14 cellular contexts compared by ENCODE assay signal in the genomic region with DNA sequence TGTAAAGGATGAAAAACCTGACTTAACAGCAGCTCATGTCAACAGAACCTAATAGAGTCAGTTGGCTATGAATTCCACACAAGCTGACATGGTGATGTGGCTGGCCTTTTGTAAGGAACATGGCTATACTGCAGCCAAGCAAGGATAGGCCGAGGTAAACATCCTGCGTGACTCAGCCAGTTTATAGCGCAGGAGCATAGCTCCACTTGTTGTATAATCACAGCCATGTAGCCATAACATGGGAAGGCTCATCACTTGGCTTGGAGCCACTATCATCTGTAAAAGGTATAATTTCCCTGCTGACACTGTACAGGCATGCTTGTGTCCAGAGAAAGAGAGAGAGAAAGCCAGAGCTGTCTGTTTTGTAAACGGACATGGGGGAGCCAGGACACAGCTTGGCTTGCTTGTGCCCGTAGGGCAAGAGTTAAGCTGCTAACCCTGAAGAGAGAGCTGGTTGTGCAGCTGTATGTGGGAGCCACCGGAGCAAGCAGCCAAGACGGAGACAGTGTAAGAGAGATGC.
DNase-seq lines count a peak whose midpoint lies in the region; ATAC-seq and TF ChIP-seq lines count a peak whose summit lies in the region.
"Had no signal": no experiment of that assay in that cellular context is flagged by ENCODE, and none has a peak within 500 bp of the region (broad histone marks: within the 10 kb centered on the region; RNA-seq: fewer than 3 reads in every experiment).

No MANE protein-coding gene starts in this region.

- H3K9me3 Mint-ChIP-seq in H9 = no peaks in the 10 kb centered on the region; a peak in 1 of 5 replicates
- H3K9me3 Mint-ChIP-seq: activated T-helper 17 cell treated with anti-CD3 and anti-CD28 coated beads, Interleukin-2, amount 50 U/mL, for 72 hours; nephron progenitor cell; stimulated activated naive CD8-positive, alpha-beta T cell treated with anti-CD3 and anti-CD28 coated beads, Interleukin-15, amount 100 ng/mL, for 72 hours; WTC11 had no signal

- no peak for ATAC-seq in GM19023 (IDR thresholded peaks at IDR 0.05; ENCODE audit: unreplicated experiment)
- ATAC-seq in GM19395 (IDR thresholded peaks at IDR 0.05; ENCODE audit: unreplicated experiment) = no peak
- ATAC-seq: activated T-helper 17 cell treated with anti-CD3 and anti-CD28 coated beads, Interleukin-2, amount 50 U/mL, for 72 hours; stimulated activated naive CD8-positive, alpha-beta T cell treated with anti-CD3 and anti-CD28 coated beads, Interleukin-15, amount 100 ng/mL, for 72 hours; WTC11 had no signal

- H3K23ac ChIP-seq in mesenchymal stem cell (ENCODE audit: low read length in 2 of 2) (no peak overlapping the region), H9 (ENCODE audit: insufficient read length, low read depth, low read length) (no peak overlapping the region)

- no peak overlapping the region for H3K9ac ChIP-seq in mesenchymal stem cell (ENCODE audit: low read length)
- no peak overlapping the region for H3K9ac ChIP-seq in H9 (ENCODE audit: extremely low read depth, insufficient read length, low read length)

- H2BK5ac ChIP-seq in mesenchymal stem cell (ENCODE audit: low read depth, low read length, poor library complexity, severe bottlenecking) (no peak overlapping the region), H9 (ENCODE audit: insufficient read length, low read length) (no peak overlapping the region)

- H2BK20ac ChIP-seq in H9 (ENCODE audit: low read depth, low read length, poor library complexity, severe bottlenecking) = no peak overlapping the region

- H3K27me3 ChIP-seq in mesenchymal stem cell (ENCODE audit: control insufficient read depth in 1 of 2, insufficient read depth in 1 of 2, low read length in 2 of 2) (peaks cover 0 to 7% of the 10 kb centered on the region in 2 experiments), H9 (ENCODE audit: insufficient read depth, low read length) (no peaks in the 10 kb centered on the region)

- H2AK5ac ChIP-seq in mesenchymal stem cell (ENCODE audit: low read length, severe bottlenecking) (no peak overlapping the region), H9 (ENCODE audit: insufficient read length, low read length) (no peak overlapping the region)

- no peak for TF ChIP-seq CTCF in cardiac fibroblast (IDR thresholded peaks at IDR 0.05; ENCODE audit: low read depth, low read length)
- TF ChIP-seq CTCF in H9 (conservative IDR thresholded peaks at IDR 0.05) = no peak

- H3K27ac ChIP-seq in mesenchymal stem cell (ENCODE audit: low read length, poor library complexity, severe bottlenecking) (no peak overlapping the region), H9 (ENCODE audit: insufficient read length, low read depth, low read length) (no peak overlapping the region)

- H3K18ac ChIP-seq in mesenchymal stem cell (ENCODE audit: low read depth in 1 of 2, low read length in 2 of 2) (peak overlapping the region; percentile 86 to 98), H9 (ENCODE audit: insufficient read length, low read depth, low read length) (no peak overlapping the region)

- no peak overlapping the region for H3K4me3 ChIP-seq in cardiac fibroblast (replicated peaks in 1 of 2; ENCODE audit: low read depth in 2 of 2, low read length in 2 of 2)
- H3K4me3 ChIP-seq in mesenchymal stem cell (ENCODE audit: insufficient read depth in 1 of 2, low read depth in 1 of 2, low read length in 2 of 2) = no peak overlapping the region

- H3K23me2 ChIP-seq in H9 (ENCODE audit: insufficient read length, low read depth, low read length, poor library complexity, severe bottlenecking) = peaks cover 4% of the 10 kb centered on the region

- no peak overlapping the region for H3K56ac ChIP-seq in H9 (ENCODE audit: insufficient read length, low read depth, low read length)

- no peaks in the 10 kb centered on the region for H3K36me3 Mint-ChIP-seq in H9 (ENCODE audit: insufficient read depth in 1 of 3, low read depth in 3 of 3)
- H3K36me3 Mint-ChIP-seq: WTC11 had no signal

- H2AFZ ChIP-seq in mesenchymal stem cell (ENCODE audit: low read depth, low read length) (no peak overlapping the region), H9 (ENCODE audit: low read length) (no peak overlapping the region)

- peaks cover 1% of the 10 kb centered on the region for H3K4me1 ChIP-seq in mesenchymal stem cell (ENCODE audit: control insufficient read depth, insufficient read depth, low read depth, low read length)
- no peaks in the 10 kb centered on the region for H3K4me1 ChIP-seq in H9 (ENCODE audit: insufficient read depth, low read length)

- H3K79me2 ChIP-seq in H9 (ENCODE audit: insufficient read depth, low read length) = no peaks in the 10 kb centered on the region

- peaks cover 12 to 20% of the 10 kb centered on the region in 2 experiments for H3K4me1 Mint-ChIP-seq in H9
- H3K4me1 Mint-ChIP-seq: stimulated activated naive CD8-positive, alpha-beta T cell treated with anti-CD3 and anti-CD28 coated beads, Interleukin-15, amount 100 ng/mL, for 72 hours had no signal

- H4K91ac ChIP-seq in mesenchymal stem cell (ENCODE audit: low read length) = peak overlapping the region; percentile 96
- H4K91ac ChIP-seq in H9 (ENCODE audit: insufficient read length, low read depth, low read length) = no peak overlapping the region

- no peak overlapping the region for H3T11ph ChIP-seq in H9 (ENCODE audit: low read length)

- WGBS in mesenchymal stem cell = 10% methylated on average over 7 of the region's 7 CpGs
- no CpG with 5 or more reads among the region's 7 CpGs for WGBS in H9 (ENCODE audit: extremely low coverage, insufficient read length, low lambda C conversion rate)

- H3K4ac ChIP-seq in mesenchymal stem cell (ENCODE audit: low read depth in 1 of 2, low read length in 2 of 2) (peak overlapping the region; percentile 47 to 92), H9 (ENCODE audit: low read depth, low read length) (no peak overlapping the region)

- no peak overlapping the region for H3K4me3 Mint-ChIP-seq in H9
- H3K4me3 Mint-ChIP-seq: activated T-helper 17 cell treated with anti-CD3 and anti-CD28 coated beads, Interleukin-2, amount 50 U/mL, for 72 hours; nephron progenitor cell; stimulated activated naive CD8-positive, alpha-beta T cell treated with anti-CD3 and anti-CD28 coated beads, Interleukin-15, amount 100 ng/mL, for 72 hours; WTC11 had no signal

- H2BK120ac ChIP-seq in mesenchymal stem cell (ENCODE audit: low read depth, low read length) = peak overlapping the region; percentile 95
- H2BK120ac ChIP-seq in H9 (ENCODE audit: low read depth, low read length, poor library complexity, severe bottlenecking) = no peak overlapping the region

- no peak overlapping the region for H2BK15ac ChIP-seq in mesenchymal stem cell (ENCODE audit: low read depth, poor library complexity, severe bottlenecking)
- H2BK15ac ChIP-seq in H9 (ENCODE audit: low read depth, low read length) = no peak overlapping the region

- peaks cover 6% of the 10 kb centered on the region for H3K27me3 Mint-ChIP-seq in H9 (ENCODE audit: low read depth)
- H3K27me3 Mint-ChIP-seq: activated T-helper 17 cell treated with anti-CD3 and anti-CD28 coated beads, Interleukin-2, amount 50 U/mL, for 72 hours; stimulated activated naive CD8-positive, alpha-beta T cell treated with anti-CD3 and anti-CD28 coated beads, Interleukin-15, amount 100 ng/mL, for 72 hours had no signal

- H3K4me2 ChIP-seq in mesenchymal stem cell (ENCODE audit: low read length, poor library complexity, severe bottlenecking) (no peak overlapping the region), H9 (ENCODE audit: insufficient read depth, insufficient read length, low read length) (no peak overlapping the region)

- H3K14ac ChIP-seq in mesenchymal stem cell (ENCODE audit: low read length in 2 of 2) (no peak overlapping the region), H9 (ENCODE audit: insufficient read depth, low read length) (no peak overlapping the region)

- DNase-seq in AG08395 (ENCODE audit: low spot score) (peak; percentile 62), LHCN-M2 (ENCODE audit: low read depth) (peak; percentile 56), cardiac fibroblast (ENCODE audit: low read depth in 2 of 2) (peak; percentile 63 to 90), mesenchymal stem cell (peak; percentile 99), Kasumi-1 (lab: John Stamatoyannopoulos, UW) (no peak), H9 (no peak)
- DNase-seq: C1 segment of cervical spinal cord; NCI-H1694 treated with DMSO at 0.1 percent for 48 hours; nephron progenitor cell; stimulated activated naive CD8-positive, alpha-beta T cell treated with anti-CD3 and anti-CD28 coated beads, Interleukin-15, amount 100 ng/mL, for 72 hours had no signal

- H4K20me1 ChIP-seq in H9 (ENCODE audit: control insufficient read depth, insufficient read depth, insufficient read length) = no peaks in the 10 kb centered on the region

- no peak overlapping the region for H3K27ac Mint-ChIP-seq in H9
- H3K27ac Mint-ChIP-seq: nephron progenitor cell; stimulated activated naive CD8-positive, alpha-beta T cell treated with anti-CD3 and anti-CD28 coated beads, Interleukin-15, amount 100 ng/mL, for 72 hours; WTC11 had no signal

- H4K8ac ChIP-seq in mesenchymal stem cell (ENCODE audit: low read length) (peak overlapping the region; percentile 94), H9 (replicated peaks; ENCODE audit: insufficient read length, low read depth, low read length) (no peak overlapping the region)

- H3K36me3 ChIP-seq in mesenchymal stem cell (ENCODE audit: control insufficient read depth in 1 of 2, insufficient read depth in 2 of 2, low read depth in 1 of 2, low read length in 2 of 2) = no peaks in the 10 kb centered on the region

- no peaks in the 10 kb centered on the region for H3K79me1 ChIP-seq in mesenchymal stem cell (replicated peaks; ENCODE audit: low read length, poor library complexity, severe bottlenecking)
- H3K79me1 ChIP-seq in H9 (ENCODE audit: insufficient read depth, low read depth, low read length, poor library complexity, severe bottlenecking) = no peaks in the 10 kb centered on the region

- H3K9me3 ChIP-seq in mesenchymal stem cell (ENCODE audit: control insufficient read depth, low read length) (no peaks in the 10 kb centered on the region), H9 (ENCODE audit: control insufficient read depth, low read depth, low read length) (no peaks in the 10 kb centered on the region)

- H4K5ac ChIP-seq in H9 (ENCODE audit: insufficient read length, low read depth, low read length) = no peak overlapping the region

- H2BK12ac ChIP-seq in mesenchymal stem cell (ENCODE audit: low read length in 2 of 2) (peak overlapping the region; percentile 96 to 100), H9 (ENCODE audit: insufficient read length, low read depth, low read length) (no peak overlapping the region)

Comparison
In these comparisons a context has a peak if more than half of its experiments do, and no peak if none do; other contexts are left out.
1. DNase-seq: peak in AG08395 (single experiment), LHCN-M2 (single experiment), cardiac fibroblast (2 of 2) and mesenchymal stem cell (single experiment); none in Kasumi-1 (0 of 2) and H9 (single experiment).